8 cellular contexts compared by ENCODE assay signal in the genomic region with DNA sequence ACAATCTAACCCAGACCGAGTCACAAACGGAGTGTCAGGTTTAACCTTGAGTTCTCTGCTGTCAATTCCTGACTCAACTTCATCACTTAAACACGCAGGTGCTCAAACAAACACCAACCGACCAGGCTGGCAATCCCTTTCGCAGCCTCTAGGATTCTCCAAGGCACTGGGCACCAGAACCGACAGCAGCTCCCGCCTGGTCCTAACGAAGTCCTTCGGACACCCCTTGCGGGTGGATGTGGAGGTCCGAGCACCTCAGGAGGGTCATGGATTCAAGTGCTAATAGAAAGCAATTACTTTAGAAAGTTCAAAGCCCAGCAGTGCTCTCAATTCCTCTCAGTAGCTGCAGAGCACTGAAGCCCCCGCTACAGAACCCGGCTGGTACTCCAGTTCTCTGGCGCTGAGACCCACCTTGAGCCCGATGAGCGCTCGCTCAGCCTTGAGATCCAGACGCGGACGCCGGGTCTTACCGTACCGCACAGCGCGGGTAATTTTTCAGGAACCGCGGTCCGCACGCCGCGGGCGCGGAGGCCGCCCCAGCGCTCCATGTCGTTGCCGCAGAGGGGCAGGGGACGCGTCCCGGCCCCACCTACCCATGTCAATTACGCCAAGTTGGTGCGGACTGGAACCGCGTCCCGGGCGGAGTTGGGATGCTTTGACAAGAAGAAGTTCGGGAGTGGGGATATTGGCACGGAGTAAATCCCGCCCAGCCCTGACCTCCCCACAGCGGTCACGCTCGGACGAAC. TPM values are rescaled to one million over a fixed set of nuclear protein-coding genes. Genes with fewer than 3 reads are reported as not detected.
A peak's percentile ranks its signal among the peaks of the same experiment; 100 is the strongest.
DNase-seq lines count a peak whose midpoint lies in the region; ATAC-seq and TF ChIP-seq lines count a peak whose summit lies in the region.

No MANE protein-coding gene starts in this region.

- H3K27ac Mint-ChIP-seq in endothelial cell (ENCODE audit: unreplicated experiment): peak overlapping the region; percentile 42
- peak overlapping the region; percentile 61 for H3K27ac Mint-ChIP-seq in mesothelial cell of epicardium

- H3K36me3 ChIP-seq in stomach smooth muscle (ENCODE audit: control insufficient read depth in 2 of 2, insufficient read depth in 2 of 2, low read length in 2 of 2): no peaks in the 10 kb centered on the region

- ATAC-seq in GM18861 (IDR thresholded peaks at IDR 0.05; ENCODE audit: unreplicated experiment) (peak; percentile 12), HG03354 (IDR thresholded peaks at IDR 0.05; ENCODE audit: poor library complexity, severe bottlenecking, unreplicated experiment) (peak; percentile 29)

- peaks cover 3 to 6% of the 10 kb centered on the region in 2 donors for H3K27me3 ChIP-seq in stomach smooth muscle (ENCODE audit: control insufficient read depth in 1 of 2, insufficient read depth in 2 of 2, low read length in 2 of 2)

- peak overlapping the region; percentile 94 for H3K4me3 ChIP-seq in AG04449 (ENCODE audit: low read depth, low read length)
- peak overlapping the region; percentile 80 to 87 for H3K4me3 ChIP-seq in stomach smooth muscle (ENCODE audit: low read length in 2 of 2)

- DNase-seq in AG04449 (ENCODE audit: low read depth, low spot score) (no peak), NOMO-1 (lab: John Stamatoyannopoulos, UW; ENCODE audit: unreplicated experiment in 2 of 2) (peak; percentile 24 to 39), endothelial cell (ENCODE audit: low spot score) (peak; percentile 64), mesothelial cell of epicardium (ENCODE audit: low spot score in 2 of 2, unreplicated experiment in 2 of 2) (peak in 1 of 2 experiments; percentile 54)
- peak; percentile 27 for DNase-seq in activated CD8-positive, alpha-beta memory T cell treated with anti-CD3 and anti-CD28 coated beads, Interleukin-2, amount 50 U/mL, for 4 hours

- H3K4me1 ChIP-seq in stomach smooth muscle (ENCODE audit: control insufficient read depth, insufficient read depth, low read length): peaks cover 4% of the 10 kb centered on the region

- H3K4me3 Mint-ChIP-seq in endothelial cell (ENCODE audit: unreplicated experiment) (peak overlapping the region; percentile 92), mesothelial cell of epicardium (peak overlapping the region; percentile 87)

- peak overlapping the region; percentile 71 for H3K27ac ChIP-seq in stomach smooth muscle (ENCODE audit: low read length)

- CTCF ChIA-PET in AG04449 (lab: Yijun Ruan, JAX): interaction anchor here (1.2 to 1.9 kb wide), 6 partner anchors 8 to 191 kb away, joined by 3 to 9 read pairs (median 4); no protein-coding TSS in a partner anchor

- TF ChIP-seq CTCF in AG04449 (IDR thresholded peaks at IDR 0.05; ENCODE audit: insufficient read depth, low read length, missing control alignments) (peak; percentile 51), endothelial cell (IDR thresholded peaks at IDR 0.05; ENCODE audit: unreplicated experiment) (no peak), mesothelial cell of epicardium (IDR thresholded peaks at IDR 0.05; ENCODE audit: unreplicated experiment) (peak; percentile 38)

- H3K9ac ChIP-seq in stomach smooth muscle (ENCODE audit: low read length in 2 of 2): peak overlapping the region; percentile 73 to 76

- H3K27me3 Mint-ChIP-seq in endothelial cell (ENCODE audit: unreplicated experiment) (peaks cover 6% of the 10 kb centered on the region), mesothelial cell of epicardium (ENCODE audit: low read depth) (peaks cover 68% of the 10 kb centered on the region)

- peaks cover 37% of the 10 kb centered on the region for H3K4me1 Mint-ChIP-seq in endothelial cell (ENCODE audit: unreplicated experiment)
- peaks cover 17% of the 10 kb centered on the region for H3K4me1 Mint-ChIP-seq in mesothelial cell of epicardium

- H3K36me3 Mint-ChIP-seq in endothelial cell (ENCODE audit: low read depth, unreplicated experiment): no peaks in the 10 kb centered on the region
- H3K36me3 Mint-ChIP-seq in mesothelial cell of epicardium: no peaks in the 10 kb centered on the region

- H3K9me3 ChIP-seq in stomach smooth muscle (ENCODE audit: control insufficient read depth in 2 of 2, low read length in 2 of 2): no peaks in the 10 kb centered on the region

- H3K9me3 Mint-ChIP-seq in endothelial cell (ENCODE audit: unreplicated experiment): no peaks in the 10 kb centered on the region
- H3K9me3 Mint-ChIP-seq in mesothelial cell of epicardium: no peaks in the 10 kb centered on the region

- POLR2A ChIA-PET in AG04449 (lab: Yijun Ruan, JAX): no interaction called here

RNA-seq across cellular contexts. Expression of a gene that starts 0.7 kb away (rescaled TPM):
- total RNA-seq in endothelial cell (ENCODE audit: unreplicated experiment) (47.9 TPM), mesothelial cell of epicardium (8.0 to 9.4 TPM (median 8.5 TPM) in 3 replicates)

RNA-seq across cellular contexts. Expression of a gene that starts 43.6 kb away (rescaled TPM):
- 2.0 TPM for total RNA-seq in endothelial cell (ENCODE audit: unreplicated experiment)
- 2.0 to 2.3 TPM (median 2.2 TPM) in 3 replicates for total RNA-seq in mesothelial cell of epicardium
